1 cellular context compared by ENCODE assay signal in the genomic region with DNA sequence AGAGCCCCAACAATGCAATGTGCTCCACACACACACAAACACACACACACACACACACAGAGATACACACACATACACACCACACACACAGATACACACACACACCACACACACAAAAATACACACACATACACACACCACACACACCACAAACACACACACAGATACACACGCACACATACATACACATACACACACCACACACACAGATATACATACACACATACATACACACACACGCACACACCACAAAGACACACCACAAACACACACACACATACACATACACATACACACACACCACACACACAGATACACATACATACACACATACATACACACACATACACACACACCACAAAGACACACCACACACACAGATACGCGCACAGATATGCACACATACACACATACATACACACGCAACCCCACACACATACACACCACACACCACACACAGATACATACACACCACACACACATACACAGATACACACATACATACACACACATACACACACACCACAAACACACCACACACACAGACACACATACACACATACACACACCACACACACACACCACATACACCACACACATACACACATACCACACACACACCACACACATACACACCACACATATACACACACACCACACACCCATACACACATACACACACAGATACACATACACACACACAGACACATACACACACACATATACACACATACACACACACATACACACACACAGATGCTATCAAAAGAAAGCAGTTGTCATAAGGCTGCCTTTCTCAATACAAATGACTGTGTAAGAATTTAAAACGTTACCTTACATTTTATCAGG.
TF ChIP-seq lines count a peak whose summit lies in the region.

No MANE protein-coding gene starts in this region.

TF ChIP-seq in HEK293, 187 proteins besides CTCF, POLR2A, EP300 and RAD21 (continued from another document and continues in another):
- TF ChIP-seq ZNF623 (tag by site-specific recombination; IDR thresholded peaks at IDR 0.05) (no peak), ZNF157 (tag by site-specific recombination; IDR thresholded peaks at IDR 0.05) (0 out of 2 replicates have a peak, but pooled peaks have one; percentile 13), BCL11A (tag by site-specific recombination; IDR thresholded peaks at IDR 0.05; ENCODE audit: low read depth) (no peak), ZIC2 (tag by site-specific recombination; IDR thresholded peaks at IDR 0.05) (no peak), ZNF341 (tag by site-specific recombination; IDR thresholded peaks at IDR 0.05; ENCODE audit: low read depth) (no peak), ZNF670 (tag by site-specific recombination; IDR thresholded peaks at IDR 0.05; ENCODE audit: low read depth) (peak; percentile 92), SALL2 (tag by site-specific recombination; IDR thresholded peaks at IDR 0.05; ENCODE audit: borderline replicate concordance) (no peak), ZNF548 (tag by site-specific recombination; IDR thresholded peaks at IDR 0.05) (peak; percentile 7; the same call in 1 of the 2 replicates), ZNF785 (tag by site-specific recombination; IDR thresholded peaks at IDR 0.05) (peak; percentile 40; the same call in 1 of the 2 replicates), ZNF311 (tag by site-specific recombination; IDR thresholded peaks at IDR 0.05; ENCODE audit: borderline replicate concordance) (peak; percentile 53; the same call in 1 of the 2 replicates), GLIS2 (tag by site-specific recombination; IDR thresholded peaks at IDR 0.05) (no peak), ZNF629 (tag by site-specific recombination; IDR thresholded peaks at IDR 0.05) (no peak), PRDM1 (tag by site-specific recombination; IDR thresholded peaks at IDR 0.05) (no peak), ZNF837 (tag by site-specific recombination; IDR thresholded peaks at IDR 0.05) (no peak), SP2 (tag by site-specific recombination; IDR thresholded peaks at IDR 0.05) (no peak), ZNF830 (tag by site-specific recombination; IDR thresholded peaks at IDR 0.05; ENCODE audit: low read depth) (no peak)
- TF ChIP-seq, protein P1, sequence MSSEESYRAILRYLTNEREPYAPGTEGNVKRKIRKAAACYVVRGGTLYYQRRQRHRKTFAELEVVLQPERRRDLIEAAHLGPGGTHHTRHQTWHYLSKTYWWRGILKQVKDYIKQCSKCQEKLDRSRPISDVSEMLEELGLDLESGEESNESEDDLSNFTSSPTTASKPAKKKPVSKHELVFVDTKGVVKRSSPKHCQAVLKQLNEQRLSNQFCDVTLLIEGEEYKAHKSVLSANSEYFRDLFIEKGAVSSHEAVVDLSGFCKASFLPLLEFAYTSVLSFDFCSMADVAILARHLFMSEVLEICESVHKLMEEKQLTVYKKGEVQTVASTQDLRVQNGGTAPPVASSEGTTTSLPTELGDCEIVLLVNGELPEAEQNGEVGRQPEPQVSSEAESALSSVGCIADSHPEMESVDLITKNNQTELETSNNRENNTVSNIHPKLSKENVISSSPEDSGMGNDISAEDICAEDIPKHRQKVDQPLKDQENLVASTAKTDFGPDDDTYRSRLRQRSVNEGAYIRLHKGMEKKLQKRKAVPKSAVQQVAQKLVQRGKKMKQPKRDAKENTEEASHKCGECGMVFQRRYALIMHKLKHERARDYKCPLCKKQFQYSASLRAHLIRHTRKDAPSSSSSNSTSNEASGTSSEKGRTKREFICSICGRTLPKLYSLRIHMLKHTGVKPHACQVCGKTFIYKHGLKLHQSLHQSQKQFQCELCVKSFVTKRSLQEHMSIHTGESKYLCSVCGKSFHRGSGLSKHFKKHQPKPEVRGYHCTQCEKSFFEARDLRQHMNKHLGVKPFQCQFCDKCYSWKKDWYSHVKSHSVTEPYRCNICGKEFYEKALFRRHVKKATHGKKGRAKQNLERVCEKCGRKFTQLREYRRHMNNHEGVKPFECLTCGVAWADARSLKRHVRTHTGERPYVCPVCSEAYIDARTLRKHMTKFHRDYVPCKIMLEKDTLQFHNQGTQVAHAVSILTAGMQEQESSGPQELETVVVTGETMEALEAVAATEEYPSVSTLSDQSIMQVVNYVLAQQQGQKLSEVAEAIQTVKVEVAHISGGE (tag by site-specific recombination; conservative IDR thresholded peaks at IDR 0.05; ENCODE audit: low read depth): no peak
- TF ChIP-seq, protein P2, sequence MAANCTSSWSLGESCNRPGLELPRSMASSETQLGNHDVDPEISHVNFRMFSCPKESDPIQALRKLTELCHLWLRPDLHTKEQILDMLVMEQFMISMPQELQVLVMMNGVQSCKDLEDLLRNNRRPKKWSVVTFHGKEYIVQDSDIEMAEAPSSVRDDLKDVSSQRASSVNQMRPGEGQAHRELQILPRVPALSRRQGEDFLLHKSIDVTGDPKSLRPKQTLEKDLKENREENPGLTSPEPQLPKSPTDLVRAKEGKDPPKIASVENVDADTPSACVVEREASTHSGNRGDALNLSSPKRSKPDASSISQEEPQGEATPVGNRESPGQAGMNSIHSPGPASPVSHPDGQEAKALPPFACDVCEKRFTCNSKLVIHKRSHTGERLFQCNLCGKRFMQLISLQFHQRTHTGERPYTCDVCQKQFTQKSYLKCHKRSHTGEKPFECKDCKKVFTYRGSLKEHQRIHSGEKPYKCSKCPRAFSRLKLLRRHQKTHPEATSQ (tag by site-specific recombination; IDR thresholded peaks at IDR 0.05): no peak
- TF ChIP-seq, protein P3, sequence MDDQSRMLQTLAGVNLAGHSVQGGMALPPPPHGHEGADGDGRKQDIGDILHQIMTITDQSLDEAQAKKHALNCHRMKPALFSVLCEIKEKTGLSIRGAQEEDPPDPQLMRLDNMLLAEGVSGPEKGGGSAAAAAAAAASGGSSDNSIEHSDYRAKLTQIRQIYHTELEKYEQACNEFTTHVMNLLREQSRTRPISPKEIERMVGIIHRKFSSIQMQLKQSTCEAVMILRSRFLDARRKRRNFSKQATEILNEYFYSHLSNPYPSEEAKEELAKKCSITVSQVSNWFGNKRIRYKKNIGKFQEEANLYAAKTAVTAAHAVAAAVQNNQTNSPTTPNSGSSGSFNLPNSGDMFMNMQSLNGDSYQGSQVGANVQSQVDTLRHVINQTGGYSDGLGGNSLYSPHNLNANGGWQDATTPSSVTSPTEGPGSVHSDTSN (CRISPR knock-in tag; IDR thresholded peaks at IDR 0.05): no peak
- TF ChIP-seq, protein P4, sequence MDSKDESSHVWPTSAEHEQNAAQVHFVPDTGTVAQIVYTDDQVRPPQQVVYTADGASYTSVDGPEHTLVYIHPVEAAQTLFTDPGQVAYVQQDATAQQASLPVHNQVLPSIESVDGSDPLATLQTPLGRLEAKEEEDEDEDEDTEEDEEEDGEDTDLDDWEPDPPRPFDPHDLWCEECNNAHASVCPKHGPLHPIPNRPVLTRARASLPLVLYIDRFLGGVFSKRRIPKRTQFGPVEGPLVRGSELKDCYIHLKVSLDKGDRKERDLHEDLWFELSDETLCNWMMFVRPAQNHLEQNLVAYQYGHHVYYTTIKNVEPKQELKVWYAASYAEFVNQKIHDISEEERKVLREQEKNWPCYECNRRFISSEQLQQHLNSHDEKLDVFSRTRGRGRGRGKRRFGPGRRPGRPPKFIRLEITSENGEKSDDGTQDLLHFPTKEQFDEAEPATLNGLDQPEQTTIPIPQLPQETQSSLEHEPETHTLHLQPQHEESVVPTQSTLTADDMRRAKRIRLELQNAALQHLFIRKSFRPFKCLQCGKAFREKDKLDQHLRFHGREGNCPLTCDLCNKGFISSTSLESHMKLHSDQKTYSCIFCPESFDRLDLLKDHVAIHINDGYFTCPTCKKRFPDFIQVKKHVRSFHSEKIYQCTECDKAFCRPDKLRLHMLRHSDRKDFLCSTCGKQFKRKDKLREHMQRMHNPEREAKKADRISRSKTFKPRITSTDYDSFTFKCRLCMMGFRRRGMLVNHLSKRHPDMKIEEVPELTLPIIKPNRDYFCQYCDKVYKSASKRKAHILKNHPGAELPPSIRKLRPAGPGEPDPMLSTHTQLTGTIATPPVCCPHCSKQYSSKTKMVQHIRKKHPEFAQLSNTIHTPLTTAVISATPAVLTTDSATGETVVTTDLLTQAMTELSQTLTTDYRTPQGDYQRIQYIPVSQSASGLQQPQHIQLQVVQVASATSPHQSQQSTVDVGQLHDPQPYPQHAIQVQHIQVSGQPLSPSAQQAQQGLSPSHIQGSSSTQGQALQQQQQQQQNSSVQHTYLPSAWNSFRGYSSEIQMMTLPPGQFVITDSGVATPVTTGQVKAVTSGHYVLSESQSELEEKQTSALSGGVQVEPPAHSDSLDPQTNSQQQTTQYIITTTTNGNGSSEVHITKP (tag by site-specific recombination; IDR thresholded peaks at IDR 0.05): no peak
- TF ChIP-seq, protein P5, sequence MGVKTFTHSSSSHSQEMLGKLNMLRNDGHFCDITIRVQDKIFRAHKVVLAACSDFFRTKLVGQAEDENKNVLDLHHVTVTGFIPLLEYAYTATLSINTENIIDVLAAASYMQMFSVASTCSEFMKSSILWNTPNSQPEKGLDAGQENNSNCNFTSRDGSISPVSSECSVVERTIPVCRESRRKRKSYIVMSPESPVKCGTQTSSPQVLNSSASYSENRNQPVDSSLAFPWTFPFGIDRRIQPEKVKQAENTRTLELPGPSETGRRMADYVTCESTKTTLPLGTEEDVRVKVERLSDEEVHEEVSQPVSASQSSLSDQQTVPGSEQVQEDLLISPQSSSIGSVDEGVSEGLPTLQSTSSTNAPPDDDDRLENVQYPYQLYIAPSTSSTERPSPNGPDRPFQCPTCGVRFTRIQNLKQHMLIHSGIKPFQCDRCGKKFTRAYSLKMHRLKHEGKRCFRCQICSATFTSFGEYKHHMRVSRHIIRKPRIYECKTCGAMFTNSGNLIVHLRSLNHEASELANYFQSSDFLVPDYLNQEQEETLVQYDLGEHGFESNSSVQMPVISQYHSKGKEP (tag by site-specific recombination; IDR thresholded peaks at IDR 0.05): no peak
- TF ChIP-seq, protein P6, sequence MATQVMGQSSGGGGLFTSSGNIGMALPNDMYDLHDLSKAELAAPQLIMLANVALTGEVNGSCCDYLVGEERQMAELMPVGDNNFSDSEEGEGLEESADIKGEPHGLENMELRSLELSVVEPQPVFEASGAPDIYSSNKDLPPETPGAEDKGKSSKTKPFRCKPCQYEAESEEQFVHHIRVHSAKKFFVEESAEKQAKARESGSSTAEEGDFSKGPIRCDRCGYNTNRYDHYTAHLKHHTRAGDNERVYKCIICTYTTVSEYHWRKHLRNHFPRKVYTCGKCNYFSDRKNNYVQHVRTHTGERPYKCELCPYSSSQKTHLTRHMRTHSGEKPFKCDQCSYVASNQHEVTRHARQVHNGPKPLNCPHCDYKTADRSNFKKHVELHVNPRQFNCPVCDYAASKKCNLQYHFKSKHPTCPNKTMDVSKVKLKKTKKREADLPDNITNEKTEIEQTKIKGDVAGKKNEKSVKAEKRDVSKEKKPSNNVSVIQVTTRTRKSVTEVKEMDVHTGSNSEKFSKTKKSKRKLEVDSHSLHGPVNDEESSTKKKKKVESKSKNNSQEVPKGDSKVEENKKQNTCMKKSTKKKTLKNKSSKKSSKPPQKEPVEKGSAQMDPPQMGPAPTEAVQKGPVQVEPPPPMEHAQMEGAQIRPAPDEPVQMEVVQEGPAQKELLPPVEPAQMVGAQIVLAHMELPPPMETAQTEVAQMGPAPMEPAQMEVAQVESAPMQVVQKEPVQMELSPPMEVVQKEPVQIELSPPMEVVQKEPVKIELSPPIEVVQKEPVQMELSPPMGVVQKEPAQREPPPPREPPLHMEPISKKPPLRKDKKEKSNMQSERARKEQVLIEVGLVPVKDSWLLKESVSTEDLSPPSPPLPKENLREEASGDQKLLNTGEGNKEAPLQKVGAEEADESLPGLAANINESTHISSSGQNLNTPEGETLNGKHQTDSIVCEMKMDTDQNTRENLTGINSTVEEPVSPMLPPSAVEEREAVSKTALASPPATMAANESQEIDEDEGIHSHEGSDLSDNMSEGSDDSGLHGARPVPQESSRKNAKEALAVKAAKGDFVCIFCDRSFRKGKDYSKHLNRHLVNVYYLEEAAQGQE (tag by site-specific recombination; IDR thresholded peaks at IDR 0.05): no peak
- TF ChIP-seq, protein P7, sequence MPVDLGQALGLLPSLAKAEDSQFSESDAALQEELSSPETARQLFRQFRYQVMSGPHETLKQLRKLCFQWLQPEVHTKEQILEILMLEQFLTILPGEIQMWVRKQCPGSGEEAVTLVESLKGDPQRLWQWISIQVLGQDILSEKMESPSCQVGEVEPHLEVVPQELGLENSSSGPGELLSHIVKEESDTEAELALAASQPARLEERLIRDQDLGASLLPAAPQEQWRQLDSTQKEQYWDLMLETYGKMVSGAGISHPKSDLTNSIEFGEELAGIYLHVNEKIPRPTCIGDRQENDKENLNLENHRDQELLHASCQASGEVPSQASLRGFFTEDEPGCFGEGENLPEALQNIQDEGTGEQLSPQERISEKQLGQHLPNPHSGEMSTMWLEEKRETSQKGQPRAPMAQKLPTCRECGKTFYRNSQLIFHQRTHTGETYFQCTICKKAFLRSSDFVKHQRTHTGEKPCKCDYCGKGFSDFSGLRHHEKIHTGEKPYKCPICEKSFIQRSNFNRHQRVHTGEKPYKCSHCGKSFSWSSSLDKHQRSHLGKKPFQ (tag by site-specific recombination; IDR thresholded peaks at IDR 0.05): peak; percentile 51
- TF ChIP-seq, protein P8, sequence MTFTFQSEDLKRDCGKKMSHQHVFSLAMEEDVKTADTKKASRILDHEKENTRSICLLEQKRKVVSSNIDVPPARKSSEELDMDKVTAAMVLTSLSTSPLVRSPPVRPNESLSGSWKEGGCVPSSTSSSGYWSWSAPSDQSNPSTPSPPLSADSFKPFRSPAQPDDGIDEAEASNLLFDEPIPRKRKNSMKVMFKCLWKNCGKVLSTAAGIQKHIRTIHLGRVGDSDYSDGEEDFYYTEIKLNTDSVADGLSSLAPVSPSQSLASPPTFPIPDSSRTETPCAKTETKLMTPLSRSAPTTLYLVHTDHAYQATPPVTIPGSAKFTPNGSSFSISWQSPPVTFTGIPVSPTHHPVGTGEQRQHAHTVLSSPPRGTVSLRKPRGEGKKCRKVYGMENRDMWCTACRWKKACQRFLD (tag by site-specific recombination; IDR thresholded peaks at IDR 0.05): 0 out of 2 replicates have a peak, but pooled peaks have one; percentile 54
- TF ChIP-seq, protein P9, sequence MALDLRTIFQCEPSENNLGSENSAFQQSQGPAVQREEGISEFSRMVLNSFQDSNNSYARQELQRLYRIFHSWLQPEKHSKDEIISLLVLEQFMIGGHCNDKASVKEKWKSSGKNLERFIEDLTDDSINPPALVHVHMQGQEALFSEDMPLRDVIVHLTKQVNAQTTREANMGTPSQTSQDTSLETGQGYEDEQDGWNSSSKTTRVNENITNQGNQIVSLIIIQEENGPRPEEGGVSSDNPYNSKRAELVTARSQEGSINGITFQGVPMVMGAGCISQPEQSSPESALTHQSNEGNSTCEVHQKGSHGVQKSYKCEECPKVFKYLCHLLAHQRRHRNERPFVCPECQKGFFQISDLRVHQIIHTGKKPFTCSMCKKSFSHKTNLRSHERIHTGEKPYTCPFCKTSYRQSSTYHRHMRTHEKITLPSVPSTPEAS (tag by site-specific recombination; IDR thresholded peaks at IDR 0.05): peak; percentile 99
- TF ChIP-seq, protein P10, sequence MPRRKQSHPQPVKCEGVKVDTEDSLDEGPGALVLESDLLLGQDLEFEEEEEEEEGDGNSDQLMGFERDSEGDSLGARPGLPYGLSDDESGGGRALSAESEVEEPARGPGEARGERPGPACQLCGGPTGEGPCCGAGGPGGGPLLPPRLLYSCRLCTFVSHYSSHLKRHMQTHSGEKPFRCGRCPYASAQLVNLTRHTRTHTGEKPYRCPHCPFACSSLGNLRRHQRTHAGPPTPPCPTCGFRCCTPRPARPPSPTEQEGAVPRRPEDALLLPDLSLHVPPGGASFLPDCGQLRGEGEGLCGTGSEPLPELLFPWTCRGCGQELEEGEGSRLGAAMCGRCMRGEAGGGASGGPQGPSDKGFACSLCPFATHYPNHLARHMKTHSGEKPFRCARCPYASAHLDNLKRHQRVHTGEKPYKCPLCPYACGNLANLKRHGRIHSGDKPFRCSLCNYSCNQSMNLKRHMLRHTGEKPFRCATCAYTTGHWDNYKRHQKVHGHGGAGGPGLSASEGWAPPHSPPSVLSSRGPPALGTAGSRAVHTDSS (tag by site-specific recombination; IDR thresholded peaks at IDR 0.05): no peak
- TF ChIP-seq, protein P11, sequence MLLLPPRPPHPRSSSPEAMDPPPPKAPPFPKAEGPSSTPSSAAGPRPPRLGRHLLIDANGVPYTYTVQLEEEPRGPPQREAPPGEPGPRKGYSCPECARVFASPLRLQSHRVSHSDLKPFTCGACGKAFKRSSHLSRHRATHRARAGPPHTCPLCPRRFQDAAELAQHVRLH (tag by site-specific recombination; IDR thresholded peaks at IDR 0.05): peak; percentile 9; the same call in 1 of the 2 replicates
